Comparison of ENCODE assay signal across 30 cellular contexts in genomic region chr16:30979170-30980067, GRCh38. TPM values are rescaled to one million over a fixed set of nuclear protein-coding genes. Genes with fewer than 3 reads are reported as not detected.
"Had no signal": no experiment of that assay in that cellular context is flagged by ENCODE, and none has a peak within 500 bp of the region (broad histone marks: within the 10 kb centered on the region; RNA-seq: fewer than 3 reads in every experiment).

No MANE protein-coding gene starts in this region.

- H3K9ac ChIP-seq: parathyroid adenoma had no signal

- H3K27me3 ChIP-seq: esophagus muscularis mucosa, foreskin keratinocyte, gastroesophageal sphincter, heart left ventricle, left lung, right lobe of liver, tibial nerve, upper lobe of left lung had no signal

- DNase-seq: dermis blood vessel endothelial cell; effector memory CD4-positive, alpha-beta T cell; foreskin keratinocyte; heart left ventricle; hippocampal formation; immature natural killer cell; islet precursor cell; left lung; mesenchymal stem cell; mucosa of descending colon; naive B cell; right lobe of liver; small intestine; stimulated activated CD4-positive, alpha-beta T cell treated with anti-CD3 and anti-CD28 coated beads, Interleukin-15, amount 100 ng/mL, for 24 hours; stimulated activated CD4-positive, alpha-beta T cell treated with anti-CD3 and anti-CD28 coated beads, Interleukin-2, amount 100 ng/mL, for 48 hours; stimulated activated naive B cell treated with anti-CD40 and anti-IgM and Interleukin-4, amounts not matched to agents 10 μg/mL and 1 μg/mL and 100 μg/mL, for 72 hours had no signal

- H3K27ac ChIP-seq: coronary artery, esophagus muscularis mucosa, foreskin keratinocyte, gastroesophageal sphincter, heart left ventricle, left lung, parathyroid adenoma, right lobe of liver, thoracic aorta, tibial nerve, upper lobe of left lung had no signal

- H3K4me3 Mint-ChIP-seq: immature natural killer cell; mesothelial cell of epicardium; naive B cell; natural killer cell treated with Interleukin-12 subunit alpha and Interleukin-12 subunit beta and Interleukin-15 and Interleukin-18, amount 100 ng/mL, for 72 hours; stimulated activated naive B cell treated with anti-CD40 and anti-IgM and Interleukin-4, amounts not matched to agents 10 μg/mL and 1 μg/mL and 100 μg/mL, for 72 hours; stimulated activated naive CD8-positive, alpha-beta T cell treated with anti-CD3 and anti-CD28 coated beads, Interleukin-15, Interleukin-2, amounts not matched to agents 100 ng/mL and 50 ng/mL, for 24 hours had no signal

- FAIRE-seq: endothelial cell of umbilical vein, small intestine, urothelium cell line had no signal

- H3K9me3 Mint-ChIP-seq: immature natural killer cell; mesothelial cell of epicardium; naive B cell; natural killer cell treated with Interleukin-12 subunit alpha and Interleukin-12 subunit beta and Interleukin-15 and Interleukin-18, amount 100 ng/mL, for 72 hours; neural crest cell; stimulated activated naive B cell treated with anti-CD40 and anti-IgM and Interleukin-4, amounts not matched to agents 10 μg/mL and 1 μg/mL and 100 μg/mL, for 72 hours; stimulated activated naive CD8-positive, alpha-beta T cell treated with anti-CD3 and anti-CD28 coated beads, Interleukin-15, Interleukin-2, amounts not matched to agents 100 ng/mL and 50 ng/mL, for 24 hours had no signal

- H3K27me3 Mint-ChIP-seq: naive B cell; natural killer cell treated with Interleukin-12 subunit alpha and Interleukin-12 subunit beta and Interleukin-15 and Interleukin-18, amount 100 ng/mL, for 72 hours; progenitor cell of endocrine pancreas; stimulated activated naive B cell treated with anti-CD40 and anti-IgM and Interleukin-4, amounts not matched to agents 10 μg/mL and 1 μg/mL and 100 μg/mL, for 72 hours; stimulated activated naive CD8-positive, alpha-beta T cell treated with anti-CD3 and anti-CD28 coated beads, Interleukin-15, Interleukin-2, amounts not matched to agents 100 ng/mL and 50 ng/mL, for 24 hours had no signal

- ATAC-seq: foreskin keratinocyte; gastroesophageal sphincter; heart left ventricle; left lung; mucosa of descending colon; natural killer cell treated with Interleukin-12 subunit alpha and Interleukin-12 subunit beta and Interleukin-15 and Interleukin-18, amount 100 ng/mL, for 72 hours; stimulated activated naive B cell treated with anti-CD40 and anti-IgM and Interleukin-4, amounts not matched to agents 10 μg/mL and 1 μg/mL and 100 μg/mL, for 72 hours had no signal

- H3K4me1 Mint-ChIP-seq: mesothelial cell of epicardium, neural crest cell had no signal

- H2AFZ ChIP-seq: parathyroid adenoma had no signal

- H3K4me3 ChIP-seq: coronary artery, esophagus muscularis mucosa, gastroesophageal sphincter, heart left ventricle, left lung, mucosa of descending colon, right lobe of liver, thoracic aorta, tibial nerve, upper lobe of left lung had no signal

- H3K27ac Mint-ChIP-seq: mesothelial cell of epicardium; progenitor cell of endocrine pancreas; stimulated activated naive CD8-positive, alpha-beta T cell treated with anti-CD3 and anti-CD28 coated beads, Interleukin-15, Interleukin-2, amounts not matched to agents 100 ng/mL and 50 ng/mL, for 24 hours had no signal

- H3K4me1 ChIP-seq: foreskin keratinocyte, gastroesophageal sphincter, parathyroid adenoma, right lobe of liver, upper lobe of left lung had no signal

- H3K9me3 ChIP-seq: esophagus muscularis mucosa, gastroesophageal sphincter, heart left ventricle, left lung, mucosa of descending colon, right lobe of liver, thoracic aorta, tibial nerve, upper lobe of left lung had no signal

RNA-seq across cellular contexts. Expression of gene HSD3B7, which starts 5.6 kb away (rescaled TPM):
- polyA plus RNA-seq: immature natural killer cell had no signal

RNA-seq across cellular contexts. Expression of gene STX1B, which starts 31.0 kb away (rescaled TPM):
- polyA plus RNA-seq: immature natural killer cell had no signal
